In the genomic region with DNA sequence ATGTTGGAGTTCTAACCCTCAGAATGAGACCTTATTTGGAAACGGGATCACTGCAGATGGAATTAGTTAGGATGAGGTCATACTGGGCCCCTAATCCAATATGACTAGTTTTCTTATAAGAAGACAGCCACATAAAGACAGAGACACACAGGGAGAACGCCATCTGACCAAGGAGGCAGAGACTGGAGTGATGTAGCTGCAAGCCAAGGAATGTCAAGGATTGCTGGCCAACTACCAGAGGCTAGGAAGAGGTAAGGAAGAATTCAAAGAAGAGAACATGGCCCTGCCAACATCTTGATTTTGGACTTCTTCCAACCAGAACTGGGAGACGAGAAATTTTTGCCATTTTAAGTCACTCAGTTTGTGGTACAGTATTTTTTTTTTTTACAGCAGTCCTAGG, we compare ENCODE assay signal across 21 cellular contexts.
"Had no signal": no experiment of that assay in that cellular context is flagged by ENCODE, and none has a peak within 500 bp of the region (broad histone marks: within the 10 kb centered on the region; RNA-seq: fewer than 3 reads in every experiment).

No MANE protein-coding gene starts in this region.

- H3K4me1 Mint-ChIP-seq: activated CD4-positive, alpha-beta T cell treated with anti-CD3 and anti-CD28 coated beads for 36 hours; activated naive CD8-positive, alpha-beta T cell treated with anti-CD3 and anti-CD28 coated beads for 36 hours; nephron; WTC11 had no signal

- H3K36me3 Mint-ChIP-seq: activated naive CD8-positive, alpha-beta T cell treated with anti-CD3 and anti-CD28 coated beads for 36 hours had no signal

- H3K9me3 Mint-ChIP-seq: activated T-helper 1 cell treated with anti-CD3 and anti-CD28 coated beads, Interleukin-12 subunit alpha, Interleukin-12 subunit beta, Interleukin-2, Interleukin-4 antibody, amounts not matched to agents 30 ng/mL and 10 ng/mL and 1 ng/mL, durations not matched to agents 14 hours and 24 hours and 36 hours had no signal

- H3K4me3 ChIP-seq: tibial artery had no signal

- ATAC-seq: activated CD4-positive, alpha-beta T cell treated with anti-CD3 and anti-CD28 coated beads for 36 hours; esophagus mucosa; foreskin keratinocyte; left lobe of liver; WTC11 had no signal

- H3K27ac Mint-ChIP-seq: activated CD4-positive, alpha-beta T cell treated with anti-CD3 and anti-CD28 coated beads for 36 hours; activated naive CD8-positive, alpha-beta T cell treated with anti-CD3 and anti-CD28 coated beads for 36 hours; activated T-helper 1 cell treated with anti-CD3 and anti-CD28 coated beads, Interleukin-12 subunit alpha, Interleukin-12 subunit beta, Interleukin-2, Interleukin-4 antibody, amounts not matched to agents 30 ng/mL and 10 ng/mL and 1 ng/mL, durations not matched to agents 14 hours and 24 hours and 36 hours; dendritic cell treated with granulocyte-macrophage colony-stimulating factor and Interleukin-4, amounts not matched to agents 40 ng/mL and 50 ng/mL, for 4 days; nephron; WTC11 had no signal

- DNase-seq: activated CD4-positive, alpha-beta T cell treated with anti-CD3 and anti-CD28 coated beads for 36 hours; activated CD4-positive, alpha-beta T cell treated with anti-CD3 and anti-CD28 coated beads, Interleukin-2, amount 50 U/mL, for 48 hours; activated gamma-delta T cell treated with Interleukin-2 at 50 U/mL for 16 hours; activated naive CD8-positive, alpha-beta T cell treated with anti-CD3 and anti-CD28 coated beads for 36 hours; amygdala; effector CD8-positive, alpha-beta T cell; foreskin keratinocyte; glutamatergic neuron; hypothalamus; midbrain; stimulated activated CD4-positive, alpha-beta T cell treated with anti-CD3 and anti-CD28 coated beads, Interleukin-12 subunit alpha, Interleukin-12 subunit beta, amount 100 ng/mL, for 4 hours; stimulated activated CD4-positive, alpha-beta T cell treated with anti-CD3 and anti-CD28 coated beads, Interleukin-1b, Interleukin-23, amount 100 ng/mL, for 48 hours; stimulated activated CD8-positive, alpha-beta memory T cell treated with anti-CD3 and anti-CD28 coated beads, Interleukin-4, amount 100 ng/mL, for 48 hours; stimulated activated naive CD4-positive, alpha-beta T cell treated with Interleukin-2 at 50 U/mL for 16 hours; tibial artery had no signal

- H3K27me3 Mint-ChIP-seq: activated CD4-positive, alpha-beta T cell treated with anti-CD3 and anti-CD28 coated beads for 36 hours; activated naive CD8-positive, alpha-beta T cell treated with anti-CD3 and anti-CD28 coated beads for 36 hours; dendritic cell treated with granulocyte-macrophage colony-stimulating factor and Interleukin-4, amounts not matched to agents 40 ng/mL and 50 ng/mL, for 4 days had no signal

- H3K4me3 Mint-ChIP-seq: activated CD4-positive, alpha-beta T cell treated with anti-CD3 and anti-CD28 coated beads for 36 hours; activated naive CD8-positive, alpha-beta T cell treated with anti-CD3 and anti-CD28 coated beads for 36 hours; activated T-helper 1 cell treated with anti-CD3 and anti-CD28 coated beads, Interleukin-12 subunit alpha, Interleukin-12 subunit beta, Interleukin-2, Interleukin-4 antibody, amounts not matched to agents 30 ng/mL and 10 ng/mL and 1 ng/mL, durations not matched to agents 14 hours and 24 hours and 36 hours; dendritic cell treated with granulocyte-macrophage colony-stimulating factor and Interleukin-4, amounts not matched to agents 40 ng/mL and 50 ng/mL, for 4 days; nephron; WTC11 had no signal
